ENCODE assay signal across 5 cellular contexts in the genomic region with DNA sequence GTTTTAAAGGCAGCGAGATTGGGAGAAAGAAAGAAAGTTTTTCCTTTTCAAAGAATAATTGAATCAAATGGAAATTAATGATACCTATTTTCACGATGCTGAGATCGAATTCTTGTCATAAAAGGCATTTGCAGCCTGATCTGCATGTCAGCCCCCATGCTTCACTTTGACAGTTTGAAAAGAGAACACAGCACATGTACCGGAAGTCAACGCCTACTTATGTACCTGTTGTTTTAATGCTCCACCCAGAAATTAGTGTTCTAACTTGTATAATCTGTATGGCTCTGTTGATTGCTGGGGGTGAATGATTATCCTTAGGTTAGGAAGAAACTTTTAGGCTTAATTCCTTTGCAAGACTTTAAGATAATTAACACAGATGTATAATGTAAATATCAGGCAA.
"Had no signal": no experiment of that assay in that cellular context is flagged by ENCODE, and none has a peak within 500 bp of the region (broad histone marks: within the 10 kb centered on the region; RNA-seq: fewer than 3 reads in every experiment).

No MANE protein-coding gene starts in this region.

- ATAC-seq: GM23338, K562 had no signal

- H2AFZ ChIP-seq: GM23338 had no signal

- H3K4me3 ChIP-seq: GM23338, K562 had no signal

- H3K4me2 ChIP-seq: GM23338 had no signal

- DNase-seq: H9, HCEC 1CT, IMR-90 had no signal
